Comparison of ENCODE assay signal across 8 cellular contexts in genomic region chrX:54439967-54440871, GRCh38. TPM values are rescaled to one million over a fixed set of nuclear protein-coding genes. Genes with fewer than 3 reads are reported as not detected.
DNase-seq lines count a peak whose midpoint lies in the region; ATAC-seq, FAIRE-seq and TF ChIP-seq lines count a peak whose summit lies in the region.

TSS of gene TSR2 (plus strand) at chrX:54440404. CDS start at chrX:54440422, 18 bp downstream.

- peak within 1 kb of the TSS; percentile 78 for H3K4me2 ChIP-seq in HepG2 (ENCODE audit: low read depth, low read length)

- peak; percentile 96 for FAIRE-seq in HepG2 (lab: Jason Lieb, UNC)

- H3K4me1 ChIP-seq in HepG2 (ENCODE audit: insufficient read depth, low read length): peaks cover 15% of the 10 kb centered on the region

- H3K9me3 ChIP-seq in HepG2 (ENCODE audit: low read length): no peaks in the 10 kb centered on the region

- H3K36me3 ChIP-seq in HepG2 (replicated peaks in 1 of 2; ENCODE audit: control insufficient read depth in 1 of 2, insufficient read depth in 2 of 2, low read length in 2 of 2): peaks cover 1 to 5% of the 10 kb centered on the region in 2 experiments; a peak in 3 of 5 replicates

- H3K4me3 Mint-ChIP-seq in activated CD4-positive, alpha-beta T cell treated with anti-CD3 and anti-CD28 coated beads, Interleukin-2, amount 10 ng/mL, durations not matched to agents 7 days and 5 days: peak within 1 kb of the TSS; percentile 91
- H3K4me3 Mint-ChIP-seq in dendritic cell treated with granulocyte-macrophage colony-stimulating factor and Interleukin-4, amounts not matched to agents 40 ng/mL and 50 ng/mL, for 4 days: peak within 1 kb of the TSS; percentile 99

- H3K79me2 ChIP-seq in HepG2 (ENCODE audit: insufficient read depth, low read length): peaks cover 26% of the 10 kb centered on the region

- H3K36me3 Mint-ChIP-seq in activated CD4-positive, alpha-beta T cell treated with anti-CD3 and anti-CD28 coated beads, Interleukin-2, amount 10 ng/mL, durations not matched to agents 7 days and 5 days (ENCODE audit: low read depth): peaks cover 8% of the 10 kb centered on the region
- H3K36me3 Mint-ChIP-seq in dendritic cell treated with granulocyte-macrophage colony-stimulating factor and Interleukin-4, amounts not matched to agents 40 ng/mL and 50 ng/mL, for 4 days (ENCODE audit: low read depth): peaks cover 42% of the 10 kb centered on the region

- intact Hi-C loops in dendritic cell treated with granulocyte-macrophage colony-stimulating factor and Interleukin-4, amounts not matched to agents 40 ng/mL and 50 ng/mL, for 4 days (cut with micrococcal nuclease): loop anchor here (5.0 to 10.0 kb wide), 2 partner anchors 77 to 365 kb away; partner anchors contain the start of gene MAGED2
- intact Hi-C loops in HepG2 (cut with micrococcal nuclease; ENCODE audit: unreplicated experiment): loop anchor here (1.0 to 2.0 kb wide), 3 partner anchors 45 to 257 kb away; partner anchors contain the start of gene FAM120C

- CTCF ChIA-PET in activated CD4-positive, alpha-beta T cell treated with anti-CD3 and anti-CD28 coated beads, Interleukin-2, amount 10 ng/mL, durations not matched to agents 7 days and 5 days (lab: Charles Lee): interaction anchor here (0.5 to 0.6 kb wide), 2 partner anchors 258 to 367 kb away, joined by 4 to 5 read pairs; no protein-coding TSS in a partner anchor
- CTCF ChIA-PET in HepG2 (lab: Yijun Ruan, JAX; ENCODE audit: low intra/inter-chr PET ratio, low total read pairs): no interaction called here

- no peaks in the 10 kb centered on the region for H4K20me1 ChIP-seq in HepG2 (ENCODE audit: insufficient read depth, low read length)

- H2AFZ ChIP-seq in HepG2 (ENCODE audit: low read length): peak within 1 kb of the TSS; percentile 78

- no peaks in the 10 kb centered on the region; a peak in 1 of 5 replicates for H3K27me3 ChIP-seq in HepG2 (ENCODE audit: control insufficient read depth in 1 of 2, insufficient read depth in 2 of 2, low read length in 2 of 2)

- peak; percentile 2 to 80 (median 64) for DNase-seq in C1 segment of cervical spinal cord (lab: John Stamatoyannopoulos, UW)
- DNase-seq in NCI-H524 treated with DMSO at 0.1 percent for 48 hours (lab: John Stamatoyannopoulos, UW): peak; percentile 88
- peak; percentile 83 for DNase-seq in activated CD4-positive, alpha-beta T cell treated with anti-CD3 and anti-CD28 coated beads, Interleukin-2, amount 10 ng/mL, durations not matched to agents 7 days and 5 days
- DNase-seq in HepG2 (ENCODE audit: low spot score): peak; percentile 84
- DNase-seq in stimulated activated CD4-positive, alpha-beta T cell treated with anti-CD3 and anti-CD28 coated beads, Interleukin-2, amount 100 ng/mL, for 48 hours: peak; percentile 50 to 56

- peak; percentile 47 for TF ChIP-seq CTCF in HepG2 (CRISPR knock-in tag; IDR thresholded peaks at IDR 0.05)

- WGBS in HepG2 (ENCODE audit: low lambda C conversion rate): 0% methylated on average over 7 of the region's 40 CpGs

- peak within 1 kb of the TSS; percentile 90 for H3K27ac Mint-ChIP-seq in activated CD4-positive, alpha-beta T cell treated with anti-CD3 and anti-CD28 coated beads, Interleukin-2, amount 10 ng/mL, durations not matched to agents 7 days and 5 days
- H3K27ac Mint-ChIP-seq in dendritic cell treated with granulocyte-macrophage colony-stimulating factor and Interleukin-4, amounts not matched to agents 40 ng/mL and 50 ng/mL, for 4 days: peak within 1 kb of the TSS; percentile 87

- peak; percentile 47 to 65; a peak in 3 of 4 replicates for TF ChIP-seq POLR2A in HepG2 (IDR thresholded peaks at IDR 0.05; ENCODE audit: insufficient read depth in 1 of 2, low read depth in 2 of 2, low read length in 2 of 2)

- POLR2A ChIA-PET in activated CD4-positive, alpha-beta T cell treated with anti-CD3 and anti-CD28 coated beads, Interleukin-2, amount 10 ng/mL, durations not matched to agents 7 days and 5 days (lab: Charles Lee): interaction anchor here (0.6 kb wide), 1 partner anchor 124 kb away, joined by 4 read pairs; no protein-coding TSS in a partner anchor
- POLR2A ChIA-PET in HepG2 (lab: Yijun Ruan, JAX): interaction anchor here (1.0 to 1.3 kb wide), 5 partner anchors 13 to 395 kb away, joined by 3 to 7 read pairs (median 4); partner anchors contain the start of gene GNL3L

- H3K9ac ChIP-seq in HepG2 (ENCODE audit: insufficient read depth, low read depth, low read length): peak within 1 kb of the TSS; percentile 77

- no TSS peak for BruUV-seq in HepG2 (replicated peaks; lab: Mats Ljungman, UMichigan)

- H3K27ac ChIP-seq in HepG2 (ENCODE audit: extremely low read length, insufficient read depth, low read length): peak within 1 kb of the TSS; percentile 54

- H3K27me3 Mint-ChIP-seq in activated CD4-positive, alpha-beta T cell treated with anti-CD3 and anti-CD28 coated beads, Interleukin-2, amount 10 ng/mL, durations not matched to agents 7 days and 5 days: no peaks in the 10 kb centered on the region
- H3K27me3 Mint-ChIP-seq in dendritic cell treated with granulocyte-macrophage colony-stimulating factor and Interleukin-4, amounts not matched to agents 40 ng/mL and 50 ng/mL, for 4 days: peaks cover 6% of the 10 kb centered on the region

- in situ Hi-C loops in HepG2 (cut with HindIII; ENCODE audit: extremely low pct_ligation_motif_present, low pct_unique_long_range_greater_than_20kb): no loop called here

- peak; percentile 96 for ATAC-seq in GM19328 (IDR thresholded peaks at IDR 0.05; ENCODE audit: unreplicated experiment)
- ATAC-seq in HG03469 (IDR thresholded peaks at IDR 0.05; ENCODE audit: unreplicated experiment): peak; percentile 88
- ATAC-seq in HepG2: peak; percentile 97

- H3K4me1 Mint-ChIP-seq in activated CD4-positive, alpha-beta T cell treated with anti-CD3 and anti-CD28 coated beads, Interleukin-2, amount 10 ng/mL, durations not matched to agents 7 days and 5 days: peaks cover 25% of the 10 kb centered on the region
- peaks cover 18% of the 10 kb centered on the region for H3K4me1 Mint-ChIP-seq in dendritic cell treated with granulocyte-macrophage colony-stimulating factor and Interleukin-4, amounts not matched to agents 40 ng/mL and 50 ng/mL, for 4 days (ENCODE audit: low read depth)

- no peak for TF ChIP-seq RAD21 in HepG2 (CRISPR knock-in tag; IDR thresholded peaks at IDR 0.05)

- H3K9me3 Mint-ChIP-seq in activated CD4-positive, alpha-beta T cell treated with anti-CD3 and anti-CD28 coated beads, Interleukin-2, amount 10 ng/mL, durations not matched to agents 7 days and 5 days: no peaks in the 10 kb centered on the region
- no peaks in the 10 kb centered on the region for H3K9me3 Mint-ChIP-seq in dendritic cell treated with granulocyte-macrophage colony-stimulating factor and Interleukin-4, amounts not matched to agents 40 ng/mL and 50 ng/mL, for 4 days

- H3K4me3 ChIP-seq in HepG2 (replicated peaks in 1 of 3; ENCODE audit: insufficient read depth in 1 of 3, low read depth in 2 of 3, low read length in 3 of 3): peak within 1 kb of the TSS; percentile 77 to 90 (median 87)

- TF ChIP-seq EP300 in HepG2 (IDR thresholded peaks at IDR 0.05; ENCODE audit: low read depth in 2 of 2, low read length in 2 of 2) (no peak), HepG2 (CRISPR knock-in tag; IDR thresholded peaks at IDR 0.05; ENCODE audit: borderline replicate concordance) (no peak)

RNA-seq across cellular contexts. Expression of gene TSR2, which starts in this region (rescaled TPM):
- total RNA-seq in activated CD4-positive, alpha-beta T cell treated with anti-CD3 and anti-CD28 coated beads, Interleukin-2, amount 10 ng/mL, durations not matched to agents 7 days and 5 days: 10 to 100 TPM; 33.2 to 33.6 TPM
- total RNA-seq in HepG2 (2016; rRNA removed; fragmentation: Illumina TruSeq; extraction: Trizol): 31.6 and 35.5 TPM in 2 replicates
- total RNA-seq in HepG2 (2016; cell fraction: cytosol; rRNA removed; fragmentation: Illumina TruSeq; extraction: Trizol; ENCODE audit: low read depth): 6.4 and 7.6 TPM in 2 replicates
- 29.7 and 37.6 TPM in 2 replicates for total RNA-seq in HepG2 (2016; cell fraction: insoluble cytoplasmic fraction; rRNA removed; fragmentation: Illumina TruSeq; extraction: Trizol)
- total RNA-seq in HepG2 (2016; cell fraction: membrane; rRNA removed; fragmentation: Illumina TruSeq; extraction: Trizol): 15.9 and 18.8 TPM in 2 replicates
- 15.9 and 16.1 TPM in 2 replicates for total RNA-seq in HepG2 (2016; cell fraction: nucleus; rRNA removed; fragmentation: Illumina TruSeq; extraction: Trizol)
- 9.5 and 10.9 TPM in 2 replicates for polyA plus RNA-seq in HepG2 (2011; rRNA removed)
- 10.1 and 10.6 TPM in 2 replicates for polyA plus RNA-seq in HepG2 (2011; cell fraction: cytosol; rRNA removed)
- 7.3 and 7.7 TPM in 2 replicates for polyA plus RNA-seq in HepG2 (2011; cell fraction: nucleus; rRNA removed)
- 15.9 and 23.8 TPM in 2 replicates for polyA plus RNA-seq in HepG2 (2012)
- polyA plus RNA-seq in HepG2 (2016; cell fraction: cytosol; fragmentation: Illumina TruSeq; extraction: Trizol; ENCODE audit: low read depth): 8.3 TPM in 2 replicates
- 40.4 and 41.1 TPM in 2 replicates for polyA plus RNA-seq in HepG2 (2016; cell fraction: insoluble cytoplasmic fraction; fragmentation: Illumina TruSeq; extraction: Trizol; ENCODE audit: low read depth)
- 16.0 and 17.7 TPM in 2 replicates for polyA plus RNA-seq in HepG2 (2016; cell fraction: membrane; fragmentation: Illumina TruSeq; extraction: Trizol; ENCODE audit: low read depth)
- polyA plus RNA-seq in HepG2 (2016; cell fraction: nucleus; fragmentation: Illumina TruSeq; extraction: Trizol; ENCODE audit: insufficient read depth, low read depth): 34.8 and 35.1 TPM in 2 replicates
- polyA minus RNA-seq in HepG2 (2011; rRNA and poly(A)+ RNA removed; ENCODE audit: low replicate concordance): 3.3 and 9.7 TPM in 2 replicates
- 3.2 and 4.5 TPM in 2 replicates for polyA minus RNA-seq in HepG2 (2011; cell fraction: cytosol; rRNA and poly(A)+ RNA removed)
- polyA minus RNA-seq in HepG2 (2011; cell fraction: nucleus; rRNA and poly(A)+ RNA removed): 3.2 and 3.7 TPM in 2 replicates

Comparison
In these comparisons a context has a peak if more than half of its experiments do, and no peak if none do; other contexts are left out.
1. Peak in every context shown above with its lines: DNase-seq, ATAC-seq, H3K4me3 ChIP-seq and H3K27ac ChIP-seq.